1 cellular context compared by ENCODE assay signal in the genomic region with DNA sequence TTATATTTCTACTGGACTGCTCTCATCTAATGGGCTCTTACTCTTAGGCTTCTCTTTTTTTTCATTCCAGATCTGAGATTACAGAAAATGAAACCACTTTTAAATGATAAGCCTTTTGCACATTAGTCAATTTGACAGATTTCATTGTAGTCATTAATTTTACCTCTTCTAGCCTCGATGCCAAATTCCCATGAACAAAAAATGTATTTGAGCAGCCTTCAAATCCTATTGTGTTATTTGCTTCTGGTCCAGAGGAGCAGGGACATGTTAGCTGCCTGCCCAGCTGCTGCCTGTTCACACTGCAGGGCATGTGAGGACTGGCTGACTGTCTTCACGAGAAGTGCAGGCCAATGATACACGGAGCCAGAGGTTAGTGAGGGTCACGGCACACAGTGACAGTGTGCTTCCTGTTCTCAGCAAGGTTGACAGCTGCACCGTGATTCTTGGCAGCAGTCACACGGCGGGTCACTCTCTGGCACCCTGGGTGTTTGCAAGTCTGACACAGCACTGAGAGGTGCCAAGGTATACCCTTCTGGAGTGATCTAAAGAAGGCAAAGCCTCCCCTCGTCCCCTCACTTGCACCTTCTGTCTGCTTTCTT.
TF ChIP-seq lines count a peak whose summit lies in the region.

No MANE protein-coding gene starts in this region.

TF ChIP-seq in HepG2, 621 proteins besides CTCF, POLR2A, EP300 and RAD21 (continued from another document and continues in another):
- TF ChIP-seq, protein P1, sequence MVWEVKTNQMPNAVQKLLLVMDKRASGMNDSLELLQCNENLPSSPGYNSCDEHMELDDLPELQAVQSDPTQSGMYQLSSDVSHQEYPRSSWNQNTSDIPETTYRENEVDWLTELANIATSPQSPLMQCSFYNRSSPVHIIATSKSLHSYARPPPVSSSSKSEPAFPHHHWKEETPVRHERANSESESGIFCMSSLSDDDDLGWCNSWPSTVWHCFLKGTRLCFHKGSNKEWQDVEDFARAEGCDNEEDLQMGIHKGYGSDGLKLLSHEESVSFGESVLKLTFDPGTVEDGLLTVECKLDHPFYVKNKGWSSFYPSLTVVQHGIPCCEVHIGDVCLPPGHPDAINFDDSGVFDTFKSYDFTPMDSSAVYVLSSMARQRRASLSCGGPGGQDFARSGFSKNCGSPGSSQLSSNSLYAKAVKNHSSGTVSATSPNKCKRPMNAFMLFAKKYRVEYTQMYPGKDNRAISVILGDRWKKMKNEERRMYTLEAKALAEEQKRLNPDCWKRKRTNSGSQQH (CRISPR knock-in tag; IDR thresholded peaks at IDR 0.05; ENCODE audit: low read depth) = 0 out of 2 replicates have a peak, but pooled peaks have one; percentile 56
- TF ChIP-seq SPEN (CRISPR knock-in tag; IDR thresholded peaks at IDR 0.05; ENCODE audit: low read depth) (no peak), DR1 (CRISPR knock-in tag; IDR thresholded peaks at IDR 0.05) (no peak), ZNF550 (CRISPR knock-in tag; IDR thresholded peaks at IDR 0.05; ENCODE audit: borderline replicate concordance) (no peak), ZNF816 (CRISPR knock-in tag; IDR thresholded peaks at IDR 0.05; ENCODE audit: borderline replicate concordance) (no peak; the same call in 1 of the 2 replicates), HES4 (CRISPR knock-in tag; IDR thresholded peaks at IDR 0.05; ENCODE audit: borderline replicate concordance) (no peak), HDAC2 (CRISPR knock-in tag; IDR thresholded peaks at IDR 0.05) (peak; percentile 27; the same call in 1 of the 2 replicates), TGIF2 (CRISPR knock-in tag; IDR thresholded peaks at IDR 0.05) (peak; percentile 82), PHF5A (CRISPR knock-in tag; IDR thresholded peaks at IDR 0.05; ENCODE audit: low read depth, unreplicated experiment) (no peak), POGZ (CRISPR knock-in tag; IDR thresholded peaks at IDR 0.05) (peak; percentile 49; the same call in 1 of the 2 replicates), ZFP1 (CRISPR knock-in tag; IDR thresholded peaks at IDR 0.05) (no peak), KDM3A (CRISPR knock-in tag; IDR thresholded peaks at IDR 0.05; ENCODE audit: low read depth) (no peak), NONO (IDR thresholded peaks at IDR 0.05) (no peak), NONO (CRISPR knock-in tag; conservative IDR thresholded peaks at IDR 0.05) (no peak), NBN (conservative IDR thresholded peaks at IDR 0.05) (no peak), FOXO1 (CRISPR knock-in tag; IDR thresholded peaks at IDR 0.05) (no peak), NFYB (CRISPR knock-in tag; IDR thresholded peaks at IDR 0.05) (no peak), GABPA (IDR thresholded peaks at IDR 0.05; ENCODE audit: low read depth, low read length) (no peak), GABPA (CRISPR knock-in tag; IDR thresholded peaks at IDR 0.05; ENCODE audit: low read depth) (peak; percentile 41; the same call in 1 of the 2 replicates), ZNF788 (CRISPR knock-in tag; IDR thresholded peaks at IDR 0.05; ENCODE audit: borderline replicate concordance) (no peak), ZNF570 (CRISPR knock-in tag; IDR thresholded peaks at IDR 0.05; ENCODE audit: borderline replicate concordance) (no peak), ZNF782 (CRISPR knock-in tag; IDR thresholded peaks at IDR 0.05; ENCODE audit: borderline replicate concordance) (no peak), ZNF446 (CRISPR knock-in tag; IDR thresholded peaks at IDR 0.05) (no peak), ZIK1 (CRISPR knock-in tag; IDR thresholded peaks at IDR 0.05; ENCODE audit: borderline replicate concordance, low read depth) (no peak), ERF (CRISPR knock-in tag; IDR thresholded peaks at IDR 0.05) (peak; percentile 48; the same call in 1 of the 2 replicates), ZNF468 (CRISPR knock-in tag; IDR thresholded peaks at IDR 0.05) (no peak), HNF4A (CRISPR knock-in tag; IDR thresholded peaks at IDR 0.05) (0 out of 2 replicates have a peak, but pooled peaks have one; percentile 21), ZFP90 (CRISPR knock-in tag; IDR thresholded peaks at IDR 0.05; ENCODE audit: borderline replicate concordance) (no peak), ZNF781 (CRISPR knock-in tag; IDR thresholded peaks at IDR 0.05; ENCODE audit: borderline replicate concordance, not compliant biosample characterization) (no peak), SOX13 (IDR thresholded peaks at IDR 0.05) (no peak), SOX13 (CRISPR knock-in tag; conservative IDR thresholded peaks at IDR 0.05 in 1 of 2, IDR thresholded peaks at IDR 0.05 in 1 of 2) (peak in 1 of 2 experiments; percentile 55; a peak in 1 of 4 replicates), SMAD9 (CRISPR knock-in tag; IDR thresholded peaks at IDR 0.05) (no peak), NAIF1 (CRISPR knock-in tag; IDR thresholded peaks at IDR 0.05; ENCODE audit: borderline replicate concordance) (no peak), NRL (CRISPR knock-in tag; IDR thresholded peaks at IDR 0.05; ENCODE audit: borderline replicate concordance) (peak; percentile 40; the same call in 1 of the 2 replicates)
- TF ChIP-seq, protein P2, sequence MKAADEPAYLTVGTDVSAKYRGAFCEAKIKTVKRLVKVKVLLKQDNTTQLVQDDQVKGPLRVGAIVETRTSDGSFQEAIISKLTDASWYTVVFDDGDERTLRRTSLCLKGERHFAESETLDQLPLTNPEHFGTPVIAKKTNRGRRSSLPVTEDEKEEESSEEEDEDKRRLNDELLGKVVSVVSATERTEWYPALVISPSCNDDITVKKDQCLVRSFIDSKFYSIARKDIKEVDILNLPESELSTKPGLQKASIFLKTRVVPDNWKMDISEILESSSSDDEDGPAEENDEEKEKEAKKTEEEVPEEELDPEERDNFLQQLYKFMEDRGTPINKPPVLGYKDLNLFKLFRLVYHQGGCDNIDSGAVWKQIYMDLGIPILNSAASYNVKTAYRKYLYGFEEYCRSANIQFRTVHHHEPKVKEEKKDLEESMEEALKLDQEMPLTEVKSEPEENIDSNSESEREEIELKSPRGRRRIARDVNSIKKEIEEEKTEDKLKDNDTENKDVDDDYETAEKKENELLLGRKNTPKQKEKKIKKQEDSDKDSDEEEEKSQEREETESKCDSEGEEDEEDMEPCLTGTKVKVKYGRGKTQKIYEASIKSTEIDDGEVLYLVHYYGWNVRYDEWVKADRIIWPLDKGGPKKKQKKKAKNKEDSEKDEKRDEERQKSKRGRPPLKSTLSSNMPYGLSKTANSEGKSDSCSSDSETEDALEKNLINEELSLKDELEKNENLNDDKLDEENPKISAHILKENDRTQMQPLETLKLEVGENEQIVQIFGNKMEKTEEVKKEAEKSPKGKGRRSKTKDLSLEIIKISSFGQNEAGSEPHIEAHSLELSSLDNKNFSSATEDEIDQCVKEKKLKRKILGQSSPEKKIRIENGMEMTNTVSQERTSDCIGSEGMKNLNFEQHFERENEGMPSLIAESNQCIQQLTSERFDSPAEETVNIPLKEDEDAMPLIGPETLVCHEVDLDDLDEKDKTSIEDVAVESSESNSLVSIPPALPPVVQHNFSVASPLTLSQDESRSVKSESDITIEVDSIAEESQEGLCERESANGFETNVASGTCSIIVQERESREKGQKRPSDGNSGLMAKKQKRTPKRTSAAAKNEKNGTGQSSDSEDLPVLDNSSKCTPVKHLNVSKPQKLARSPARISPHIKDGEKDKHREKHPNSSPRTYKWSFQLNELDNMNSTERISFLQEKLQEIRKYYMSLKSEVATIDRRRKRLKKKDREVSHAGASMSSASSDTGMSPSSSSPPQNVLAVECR (CRISPR knock-in tag; IDR thresholded peaks at IDR 0.05; ENCODE audit: borderline replicate concordance) = peak; percentile 37; the same call in 1 of the 2 replicates
- TF ChIP-seq, protein P3, sequence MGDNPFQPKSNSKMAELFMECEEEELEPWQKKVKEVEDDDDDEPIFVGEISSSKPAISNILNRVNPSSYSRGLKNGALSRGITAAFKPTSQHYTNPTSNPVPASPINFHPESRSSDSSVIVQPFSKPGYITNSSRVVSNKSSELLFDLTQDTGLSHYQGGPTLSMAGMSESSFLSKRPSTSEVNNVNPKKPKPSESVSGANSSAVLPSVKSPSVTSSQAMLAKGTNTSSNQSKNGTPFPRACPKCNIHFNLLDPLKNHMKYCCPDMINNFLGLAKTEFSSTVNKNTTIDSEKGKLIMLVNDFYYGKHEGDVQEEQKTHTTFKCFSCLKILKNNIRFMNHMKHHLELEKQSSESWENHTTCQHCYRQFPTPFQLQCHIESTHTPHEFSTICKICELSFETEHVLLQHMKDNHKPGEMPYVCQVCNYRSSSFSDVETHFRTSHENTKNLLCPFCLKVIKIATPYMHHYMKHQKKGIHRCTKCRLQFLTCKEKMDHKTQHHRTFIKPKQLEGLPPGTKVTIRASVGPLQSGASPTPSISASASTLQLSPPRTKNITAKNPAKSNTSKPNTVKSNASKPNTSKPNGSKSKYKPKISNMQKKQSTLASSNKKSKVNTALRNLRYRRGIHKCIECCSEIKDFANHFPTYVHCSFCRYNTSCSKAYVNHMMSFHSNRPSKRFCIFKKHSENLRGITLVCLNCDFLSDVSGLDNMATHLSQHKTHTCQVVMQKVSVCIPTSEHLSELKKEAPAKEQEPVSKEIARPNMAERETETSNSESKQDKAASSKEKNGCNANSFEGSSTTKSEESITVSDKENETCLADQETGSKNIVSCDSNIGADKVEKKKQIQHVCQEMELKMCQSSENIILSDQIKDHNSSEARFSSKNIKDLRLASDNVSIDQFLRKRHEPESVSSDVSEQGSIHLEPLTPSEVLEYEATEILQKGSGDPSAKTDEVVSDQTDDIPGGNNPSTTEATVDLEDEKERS (CRISPR knock-in tag; IDR thresholded peaks at IDR 0.05) = no peak
- TF ChIP-seq, protein P4, sequence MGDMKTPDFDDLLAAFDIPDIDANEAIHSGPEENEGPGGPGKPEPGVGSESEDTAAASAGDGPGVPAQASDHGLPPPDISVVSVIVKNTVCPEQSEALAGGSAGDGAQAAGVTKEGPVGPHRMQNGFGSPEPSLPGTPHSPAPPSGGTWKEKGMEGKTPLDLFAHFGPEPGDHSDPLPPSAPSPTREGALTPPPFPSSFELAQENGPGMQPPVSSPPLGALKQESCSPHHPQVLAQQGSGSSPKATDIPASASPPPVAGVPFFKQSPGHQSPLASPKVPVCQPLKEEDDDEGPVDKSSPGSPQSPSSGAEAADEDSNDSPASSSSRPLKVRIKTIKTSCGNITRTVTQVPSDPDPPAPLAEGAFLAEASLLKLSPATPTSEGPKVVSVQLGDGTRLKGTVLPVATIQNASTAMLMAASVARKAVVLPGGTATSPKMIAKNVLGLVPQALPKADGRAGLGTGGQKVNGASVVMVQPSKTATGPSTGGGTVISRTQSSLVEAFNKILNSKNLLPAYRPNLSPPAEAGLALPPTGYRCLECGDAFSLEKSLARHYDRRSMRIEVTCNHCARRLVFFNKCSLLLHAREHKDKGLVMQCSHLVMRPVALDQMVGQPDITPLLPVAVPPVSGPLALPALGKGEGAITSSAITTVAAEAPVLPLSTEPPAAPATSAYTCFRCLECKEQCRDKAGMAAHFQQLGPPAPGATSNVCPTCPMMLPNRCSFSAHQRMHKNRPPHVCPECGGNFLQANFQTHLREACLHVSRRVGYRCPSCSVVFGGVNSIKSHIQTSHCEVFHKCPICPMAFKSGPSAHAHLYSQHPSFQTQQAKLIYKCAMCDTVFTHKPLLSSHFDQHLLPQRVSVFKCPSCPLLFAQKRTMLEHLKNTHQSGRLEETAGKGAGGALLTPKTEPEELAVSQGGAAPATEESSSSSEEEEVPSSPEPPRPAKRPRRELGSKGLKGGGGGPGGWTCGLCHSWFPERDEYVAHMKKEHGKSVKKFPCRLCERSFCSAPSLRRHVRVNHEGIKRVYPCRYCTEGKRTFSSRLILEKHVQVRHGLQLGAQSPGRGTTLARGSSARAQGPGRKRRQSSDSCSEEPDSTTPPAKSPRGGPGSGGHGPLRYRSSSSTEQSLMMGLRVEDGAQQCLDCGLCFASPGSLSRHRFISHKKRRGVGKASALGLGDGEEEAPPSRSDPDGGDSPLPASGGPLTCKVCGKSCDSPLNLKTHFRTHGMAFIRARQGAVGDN (CRISPR knock-in tag; IDR thresholded peaks at IDR 0.05) = peak; percentile 73
- TF ChIP-seq, protein P5, sequence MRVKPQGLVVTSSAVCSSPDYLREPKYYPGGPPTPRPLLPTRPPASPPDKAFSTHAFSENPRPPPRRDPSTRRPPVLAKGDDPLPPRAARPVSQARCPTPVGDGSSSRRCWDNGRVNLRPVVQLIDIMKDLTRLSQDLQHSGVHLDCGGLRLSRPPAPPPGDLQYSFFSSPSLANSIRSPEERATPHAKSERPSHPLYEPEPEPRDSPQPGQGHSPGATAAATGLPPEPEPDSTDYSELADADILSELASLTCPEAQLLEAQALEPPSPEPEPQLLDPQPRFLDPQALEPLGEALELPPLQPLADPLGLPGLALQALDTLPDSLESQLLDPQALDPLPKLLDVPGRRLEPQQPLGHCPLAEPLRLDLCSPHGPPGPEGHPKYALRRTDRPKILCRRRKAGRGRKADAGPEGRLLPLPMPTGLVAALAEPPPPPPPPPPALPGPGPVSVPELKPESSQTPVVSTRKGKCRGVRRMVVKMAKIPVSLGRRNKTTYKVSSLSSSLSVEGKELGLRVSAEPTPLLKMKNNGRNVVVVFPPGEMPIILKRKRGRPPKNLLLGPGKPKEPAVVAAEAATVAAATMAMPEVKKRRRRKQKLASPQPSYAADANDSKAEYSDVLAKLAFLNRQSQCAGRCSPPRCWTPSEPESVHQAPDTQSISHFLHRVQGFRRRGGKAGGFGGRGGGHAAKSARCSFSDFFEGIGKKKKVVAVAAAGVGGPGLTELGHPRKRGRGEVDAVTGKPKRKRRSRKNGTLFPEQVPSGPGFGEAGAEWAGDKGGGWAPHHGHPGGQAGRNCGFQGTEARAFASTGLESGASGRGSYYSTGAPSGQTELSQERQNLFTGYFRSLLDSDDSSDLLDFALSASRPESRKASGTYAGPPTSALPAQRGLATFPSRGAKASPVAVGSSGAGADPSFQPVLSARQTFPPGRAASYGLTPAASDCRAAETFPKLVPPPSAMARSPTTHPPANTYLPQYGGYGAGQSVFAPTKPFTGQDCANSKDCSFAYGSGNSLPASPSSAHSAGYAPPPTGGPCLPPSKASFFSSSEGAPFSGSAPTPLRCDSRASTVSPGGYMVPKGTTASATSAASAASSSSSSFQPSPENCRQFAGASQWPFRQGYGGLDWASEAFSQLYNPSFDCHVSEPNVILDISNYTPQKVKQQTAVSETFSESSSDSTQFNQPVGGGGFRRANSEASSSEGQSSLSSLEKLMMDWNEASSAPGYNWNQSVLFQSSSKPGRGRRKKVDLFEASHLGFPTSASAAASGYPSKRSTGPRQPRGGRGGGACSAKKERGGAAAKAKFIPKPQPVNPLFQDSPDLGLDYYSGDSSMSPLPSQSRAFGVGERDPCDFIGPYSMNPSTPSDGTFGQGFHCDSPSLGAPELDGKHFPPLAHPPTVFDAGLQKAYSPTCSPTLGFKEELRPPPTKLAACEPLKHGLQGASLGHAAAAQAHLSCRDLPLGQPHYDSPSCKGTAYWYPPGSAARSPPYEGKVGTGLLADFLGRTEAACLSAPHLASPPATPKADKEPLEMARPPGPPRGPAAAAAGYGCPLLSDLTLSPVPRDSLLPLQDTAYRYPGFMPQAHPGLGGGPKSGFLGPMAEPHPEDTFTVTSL (CRISPR knock-in tag; IDR thresholded peaks at IDR 0.05; ENCODE audit: borderline replicate concordance) = no peak
